17 cellular contexts compared by ENCODE assay signal in the genomic region with DNA sequence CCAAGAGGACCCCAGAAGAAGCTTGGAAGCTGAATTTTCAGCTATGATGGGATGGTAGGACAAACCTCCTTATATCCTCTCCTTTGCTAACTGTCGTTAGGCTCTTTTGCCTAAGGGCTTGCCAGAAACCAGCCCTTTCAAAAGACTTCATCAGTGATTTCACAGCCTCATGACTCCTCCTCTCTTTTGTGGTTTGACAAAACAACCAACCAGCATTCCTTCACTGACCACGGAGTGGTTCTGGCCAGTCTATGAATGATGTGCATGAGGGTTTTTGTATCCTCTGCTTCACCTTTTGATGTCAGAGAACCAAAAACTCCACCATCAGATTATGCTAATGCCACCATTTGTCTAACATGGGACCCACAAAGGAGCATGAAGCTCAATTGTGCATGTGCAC.
DNase-seq lines count a peak whose midpoint lies in the region; FAIRE-seq and TF ChIP-seq lines count a peak whose summit lies in the region.
"Had no signal": no experiment of that assay in that cellular context is flagged by ENCODE, and none has a peak within 500 bp of the region (broad histone marks: within the 10 kb centered on the region; RNA-seq: fewer than 3 reads in every experiment).

No MANE protein-coding gene starts in this region.

- H3K9ac ChIP-seq in mammary epithelial cell (ENCODE audit: insufficient read depth, low read length): no peak overlapping the region
- H3K9ac ChIP-seq: neural progenitor cell had no signal

- H2AFZ ChIP-seq in mammary epithelial cell (ENCODE audit: low read depth, low read length): no peak overlapping the region
- H2AFZ ChIP-seq: neural progenitor cell had no signal

- no peak for FAIRE-seq in small intestine (lab: Jason Lieb, UNC)

- H3K79me2 ChIP-seq in mammary epithelial cell (ENCODE audit: insufficient read depth, low read length): peaks cover 4% of the 10 kb centered on the region

- H3K27me3 ChIP-seq in mammary epithelial cell (ENCODE audit: insufficient read depth, low read length) (no peaks in the 10 kb centered on the region), suprapubic skin (no peaks in the 10 kb centered on the region), small intestine (ENCODE audit: control insufficient read depth in 2 of 2, insufficient read depth in 2 of 2, low read length in 2 of 2) (peaks cover 0 to 2% of the 10 kb centered on the region in 2 donors)
- H3K27me3 ChIP-seq: gastrocnemius medialis, MG63, neural progenitor cell had no signal

- no peak for TF ChIP-seq POLR2A in suprapubic skin (IDR thresholded peaks at IDR 0.05)

- intact Hi-C loops in mammary epithelial cell (cut with micrococcal nuclease): no loop called here

- H4K20me1 ChIP-seq in mammary epithelial cell (ENCODE audit: insufficient read depth, low read length): no peaks in the 10 kb centered on the region

- TF ChIP-seq CTCF in GM12865 (IDR thresholded peaks at IDR 0.05; ENCODE audit: insufficient read depth, low read depth, low read length, missing control alignments) (no peak), mammary epithelial cell (conservative IDR thresholded peaks at IDR 0.05 in 1 of 2, IDR thresholded peaks at IDR 0.05 in 1 of 2; ENCODE audit: extremely low read depth in 1 of 2, insufficient read depth in 1 of 2, low read depth in 1 of 2, low read length in 2 of 2) (no peak), suprapubic skin (IDR thresholded peaks at IDR 0.05) (no peak)

- H3K9me3 ChIP-seq in mammary epithelial cell (replicated peaks; ENCODE audit: insufficient read depth, low read length): peaks cover 13% of the 10 kb centered on the region
- H3K9me3 ChIP-seq in suprapubic skin: no peaks in the 10 kb centered on the region
- H3K9me3 ChIP-seq in small intestine (ENCODE audit: control insufficient read depth, low read depth): no peaks in the 10 kb centered on the region
- H3K9me3 ChIP-seq: gastrocnemius medialis had no signal

- peaks cover 22% of the 10 kb centered on the region for H3K4me1 ChIP-seq in mammary epithelial cell (ENCODE audit: insufficient read depth, low read length)
- H3K4me1 ChIP-seq in suprapubic skin: no peaks in the 10 kb centered on the region
- H3K4me1 ChIP-seq in small intestine (ENCODE audit: control insufficient read depth in 2 of 2, insufficient read depth in 1 of 2, low read depth in 1 of 2, low read length in 1 of 2): no peaks in the 10 kb centered on the region
- H3K4me1 ChIP-seq: gastrocnemius medialis had no signal

- no peak overlapping the region for H3K4me2 ChIP-seq in mammary epithelial cell (ENCODE audit: insufficient read depth, low read depth, low read length)
- H3K4me2 ChIP-seq: neural progenitor cell had no signal

- H3K36me3 ChIP-seq in mammary epithelial cell (ENCODE audit: insufficient read depth, low read length) (no peaks in the 10 kb centered on the region), suprapubic skin (no peaks in the 10 kb centered on the region), small intestine (ENCODE audit: control insufficient read depth in 2 of 2, insufficient read depth in 2 of 2, low read length in 2 of 2) (no peaks in the 10 kb centered on the region)
- H3K36me3 ChIP-seq: gastrocnemius medialis, MG63, neural progenitor cell had no signal

- H3K4me3 ChIP-seq in GM12865 (ENCODE audit: low read depth, low read length) (no peak overlapping the region), mammary epithelial cell (replicated peaks in 1 of 3; ENCODE audit: insufficient read depth in 1 of 3, low read depth in 2 of 3, low read length in 3 of 3) (no peak overlapping the region), suprapubic skin (no peak overlapping the region), small intestine (ENCODE audit: low read depth in 1 of 2, low read length in 2 of 2) (no peak overlapping the region)
- H3K4me3 ChIP-seq: gastrocnemius medialis, MG63, neural progenitor cell had no signal

- TF ChIP-seq EP300 in suprapubic skin (IDR thresholded peaks at IDR 0.05): no peak

- WGBS in mammary epithelial cell (ENCODE audit: low coverage, missing lambda C conversion rate): 8% methylated on average over 2 of the region's 2 CpGs
- 49% methylated on average over 2 of the region's 2 CpGs for WGBS in suprapubic skin
- 64 to 68% (median 67%) methylated on average over 2 of the region's 2 CpGs for WGBS in small intestine, 3 donors

- CTCF ChIA-PET in mammary epithelial cell (lab: Charles Lee; ENCODE audit: low non-redundant PET): interaction anchor here (1.1 kb wide), 1 partner anchor 1154 kb away, joined by 3 read pairs; no protein-coding TSS in a partner anchor

- H3K27ac ChIP-seq in mammary epithelial cell (ENCODE audit: insufficient read depth, low read depth, low read length) (no peak overlapping the region), suprapubic skin (no peak overlapping the region), substantia nigra (ENCODE audit: low read depth, low read length, poor library complexity, severe bottlenecking) (no peak overlapping the region), small intestine (ENCODE audit: low read depth in 1 of 2, low read length in 1 of 2) (no peak overlapping the region)
- H3K27ac ChIP-seq: gastrocnemius medialis, neural progenitor cell had no signal

- DNase-seq in GM12865 (ENCODE audit: low read depth) (peak; percentile 30), NCI-H226 (peak; percentile 57), mammary epithelial cell (peak; percentile 82), myocyte (ENCODE audit: low read depth) (peak; percentile 28), suprapubic skin (ENCODE audit: low spot score in 2 of 2) (no peak), substantia nigra (lab: John Stamatoyannopoulos, UW) (no peak), small intestine (no peak)
- DNase-seq: activated gamma-delta T cell treated with Interleukin-2 at 50 U/mL for 16 hours; DMS53; effector CD8-positive, alpha-beta T cell; gastrocnemius medialis; mesenchymal stem cell; MG63; NCI-H2029 treated with DMSO at 0.1 percent for 48 hours; NCI-H526 treated with DMSO at 0.1 percent for 48 hours; RPMI8226 had no signal

- no TSS peak for BruUV-seq in mammary epithelial cell (replicated peaks; lab: Mats Ljungman, UMichigan)

- in situ Hi-C loops in mammary epithelial cell (cut with MboI; ENCODE audit: low sequenced_read_pairs in 2 of 2): no loop called here

- dilution Hi-C loops in mammary epithelial cell (cut with HindIII; ENCODE audit: low sequenced_read_pairs): no loop called here

Comparison
In these comparisons a context has a peak if more than half of its experiments do, and no peak if none do; other contexts are left out.
1. DNase-seq: peak in GM12865 (single experiment), NCI-H226 (single experiment), mammary epithelial cell (single experiment) and myocyte (single experiment); none in suprapubic skin (0 of 2), substantia nigra (0 of 49) and small intestine (single experiment).